In the genomic region with DNA sequence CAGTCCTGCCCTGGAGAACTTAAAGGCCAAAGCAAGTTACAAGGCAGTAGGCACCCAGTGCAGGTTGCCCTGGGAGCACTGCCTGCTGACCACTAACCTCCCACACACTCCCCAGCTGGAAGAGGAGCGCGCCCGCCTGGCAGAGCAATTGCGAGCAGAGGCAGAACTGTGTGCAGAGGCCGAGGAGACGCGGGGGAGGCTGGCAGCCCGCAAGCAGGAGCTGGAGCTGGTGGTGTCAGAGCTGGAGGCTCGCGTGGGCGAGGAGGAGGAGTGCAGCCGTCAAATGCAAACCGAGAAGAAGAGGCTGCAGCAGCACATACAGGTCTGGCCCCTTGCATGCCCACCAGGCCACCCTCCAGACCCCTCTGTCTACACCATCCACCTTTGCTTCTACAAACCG, we compare ENCODE assay signal across 22 cellular contexts.
DNase-seq lines count a peak whose midpoint lies in the region; ATAC-seq, FAIRE-seq and TF ChIP-seq lines count a peak whose summit lies in the region.
"Had no signal": no experiment of that assay in that cellular context is flagged by ENCODE, and none has a peak within 500 bp of the region (broad histone marks: within the 10 kb centered on the region; RNA-seq: fewer than 3 reads in every experiment).

No MANE protein-coding gene starts in this region.

- H3K79me2 ChIP-seq in K562 (ENCODE audit: control insufficient read depth, insufficient read depth, low read length) = no peaks in the 10 kb centered on the region

- WGBS in K562 (ENCODE audit: insufficient coverage, low coverage, missing lambda C conversion rate) = 3% methylated on average over 9 of the region's 14 CpGs
- 16 to 28% methylated on average over 11 to 13 of the region's 14 CpGs for WGBS in testis, 2 donors

- no TSS peak for BruUV-seq in K562 (replicated peaks; lab: Mats Ljungman, UMichigan)

- no peak for TF ChIP-seq EP300 in K562 (IDR thresholded peaks at IDR 0.05; ENCODE audit: low read length)

- peaks cover 25 to 44% of the 10 kb centered on the region in 2 experiments; a peak in 4 of 5 replicates for H3K4me1 ChIP-seq in K562 (replicated peaks in 1 of 2; ENCODE audit: control insufficient read depth in 2 of 2, insufficient read depth in 2 of 2, low read length in 2 of 2)
- peaks cover 8% of the 10 kb centered on the region for H3K4me1 ChIP-seq in testis

- FAIRE-seq in K562 (lab: Jason Lieb, UNC) (no peak), HTR-8/SVneo (lab: Jason Lieb, UNC) (no peak)
- FAIRE-seq: GM12878, GM19239 had no signal

- H3K9me1 ChIP-seq in K562 (ENCODE audit: control insufficient read depth, insufficient read depth, low read length) = peaks cover 2% of the 10 kb centered on the region

- in situ Hi-C loops in K562 (cut with MboI) = no loop called here

- H3K27ac ChIP-seq in K562 (ENCODE audit: extremely low read depth, low read depth, low read length) (no peak overlapping the region), testis (no peak overlapping the region)
- H3K27ac ChIP-seq: BLaER1 treated with 17β-estradiol and CSF1 and Interleukin-3, amounts not matched to agents 10 nM and 100 nM; PC-9 had no signal

- no peaks in the 10 kb centered on the region for H3K9me3 ChIP-seq in MG63
- no peaks in the 10 kb centered on the region for H3K9me3 ChIP-seq in K562 (replicated peaks; ENCODE audit: control insufficient read depth, insufficient read depth, low read depth, low read length)
- H3K9me3 ChIP-seq in testis = no peaks in the 10 kb centered on the region
- H3K9me3 ChIP-seq: BLaER1 treated with 17β-estradiol and CSF1 and Interleukin-3, amounts not matched to agents 10 nM and 100 nM had no signal

- H3K9ac ChIP-seq in K562 (ENCODE audit: insufficient read depth in 1 of 2, low read depth in 2 of 2, low read length in 2 of 2) = peak overlapping the region in 1 of 2 experiments; percentile 80; a peak in 2 of 4 replicates
- H3K9ac ChIP-seq: BLaER1 treated with 17β-estradiol and CSF1 and Interleukin-3, amounts not matched to agents 10 nM and 100 nM had no signal

- intact Hi-C loops in K562 (cut with micrococcal nuclease) (loop anchor here (5.0 kb wide), 1 partner anchor 59 kb away; a partner anchor contains a TSS), testis (cut with DNase I; ENCODE audit: low total_unique reads) (no loop called here)

- no peaks in the 10 kb centered on the region for H4K20me1 ChIP-seq in K562 (replicated peaks; ENCODE audit: control insufficient read depth, insufficient read depth, low read length)
- H4K20me1 ChIP-seq: BLaER1 treated with 17β-estradiol and CSF1 and Interleukin-3, amounts not matched to agents 10 nM and 100 nM had no signal

- TF ChIP-seq CTCF in K562 (IDR thresholded peaks at IDR 0.05 in 2 of 3, conservative IDR thresholded peaks at IDR 0.05 in 1 of 3; ENCODE audit: insufficient read depth in 2 of 3, low read depth in 1 of 3, low read length in 3 of 3) = no peak
- no peak for TF ChIP-seq CTCF in testis (IDR thresholded peaks at IDR 0.05)

- no peak overlapping the region for H3K4me2 ChIP-seq in K562 (ENCODE audit: insufficient read depth, low read length)
- H3K4me2 ChIP-seq: BLaER1 treated with 17β-estradiol and CSF1 and Interleukin-3, amounts not matched to agents 10 nM and 100 nM; PC-9 had no signal

- POLR2A ChIA-PET in K562 (lab: Yijun Ruan, JAX) = no interaction called here

- H3K36me3 ChIP-seq in MG63 (no peaks in the 10 kb centered on the region), K562 (ENCODE audit: control insufficient read depth, insufficient read depth, low read length) (no peaks in the 10 kb centered on the region), testis (ENCODE audit: low read depth, missing control alignments) (no peaks in the 10 kb centered on the region)
- H3K36me3 ChIP-seq: BLaER1 treated with 17β-estradiol and CSF1 and Interleukin-3, amounts not matched to agents 10 nM and 100 nM had no signal

- no peak overlapping the region for H2AFZ ChIP-seq in K562 (ENCODE audit: low read depth, low read length)
- H2AFZ ChIP-seq: PC-9 had no signal

- CTCF ChIA-PET in K562 (lab: Yijun Ruan, JAX; ENCODE audit: low intra/inter-chr PET ratio) = interaction anchor here (0.5 kb wide), 1 partner anchor 331 kb away, joined by 4 read pairs; no protein-coding TSS in a partner anchor

- TF ChIP-seq RAD21 in K562 (CRISPR knock-in tag; conservative IDR thresholded peaks at IDR 0.05 in 1 of 2, IDR thresholded peaks at IDR 0.05 in 1 of 2) = no peak

- TF ChIP-seq POLR2A in K562 (conservative IDR thresholded peaks at IDR 0.05) (no peak), testis (IDR thresholded peaks at IDR 0.05) (no peak)

- H3K27me3 ChIP-seq in MG63 (no peaks in the 10 kb centered on the region), K562 (ENCODE audit: control insufficient read depth in 2 of 2, insufficient read depth in 2 of 2, low read length in 2 of 2) (peaks cover 0 to 8% of the 10 kb centered on the region in 2 experiments; a peak in 2 of 5 replicates), testis (no peaks in the 10 kb centered on the region)
- H3K27me3 ChIP-seq: BLaER1 treated with 17β-estradiol and CSF1 and Interleukin-3, amounts not matched to agents 10 nM and 100 nM had no signal

- no peak overlapping the region for H3K4me3 ChIP-seq in MG63
- no peak overlapping the region for H3K4me3 ChIP-seq in K562
- H3K4me3 ChIP-seq in testis = no peak overlapping the region
- H3K4me3 ChIP-seq: BLaER1 treated with 17β-estradiol and CSF1 and Interleukin-3, amounts not matched to agents 10 nM and 100 nM; GM12878; PC-9 had no signal

- peak; percentile 48 for DNase-seq in MG63
- peak in 1 of 4 experiments; percentile 40 for DNase-seq in K562 (ENCODE audit: extremely low read depth in 1 of 4, low spot score in 3 of 4)
- peak; percentile 64 for DNase-seq in left kidney (ENCODE audit: low read depth, low spot score)
- peak; percentile 89 for DNase-seq in testis
- no peak for DNase-seq in HTR-8/SVneo (ENCODE audit: insufficient read length, low spot score)
- no peak for DNase-seq in stimulated activated CD4-positive, alpha-beta T cell treated with anti-CD3 and anti-CD28 coated beads, Interleukin-12 subunit alpha, Interleukin-12 subunit beta, amount 100 ng/mL, for 4 hours
- DNase-seq: Calu3; CD8-positive, alpha-beta T cell; EL; GOT3; HFFc6; MV-4-11; NCI-H1417; NCI-H187; NCI-H2107; NCI-H524; NCI-H82; PC-9 had no signal

- no peak for ATAC-seq in K562
- no peak for ATAC-seq in GM19328 (IDR thresholded peaks at IDR 0.05; ENCODE audit: unreplicated experiment)
- ATAC-seq: CD8-positive, alpha-beta T cell; GM12878 had no signal

TF ChIP-seq in K562, 482 proteins besides CTCF, POLR2A, EP300 and RAD21:
- TF ChIP-seq PHB2 (IDR thresholded peaks at IDR 0.05; ENCODE audit: low read depth) = no peak
- TF ChIP-seq HMGN3 (IDR thresholded peaks at IDR 0.05; ENCODE audit: borderline replicate concordance, extremely low read depth, insufficient read length, low read depth, low read length) = peak; percentile 28
- TF ChIP-seq ZNF140 (CRISPR knock-in tag; IDR thresholded peaks at IDR 0.05) = no peak
- TF ChIP-seq FOXJ3 (CRISPR knock-in tag; IDR thresholded peaks at IDR 0.05) = no peak
- TF ChIP-seq EGR1 (conservative IDR thresholded peaks at IDR 0.05) = peak; percentile 87

Comparison
In these comparisons a context has a peak if more than half of its experiments do, and no peak if none do; other contexts are left out.
1. DNase-seq: peak in MG63 (single experiment), left kidney (single experiment) and testis (single experiment); none in HTR-8/SVneo (single experiment) and stimulated activated CD4-positive, alpha-beta T cell treated with anti-CD3 and anti-CD28 coated beads, Interleukin-12 subunit alpha, Interleukin-12 subunit beta, amount 100 ng/mL, for 4 hours (single experiment).